Comparison of ENCODE assay signal across 9 cellular contexts in the genomic region with DNA sequence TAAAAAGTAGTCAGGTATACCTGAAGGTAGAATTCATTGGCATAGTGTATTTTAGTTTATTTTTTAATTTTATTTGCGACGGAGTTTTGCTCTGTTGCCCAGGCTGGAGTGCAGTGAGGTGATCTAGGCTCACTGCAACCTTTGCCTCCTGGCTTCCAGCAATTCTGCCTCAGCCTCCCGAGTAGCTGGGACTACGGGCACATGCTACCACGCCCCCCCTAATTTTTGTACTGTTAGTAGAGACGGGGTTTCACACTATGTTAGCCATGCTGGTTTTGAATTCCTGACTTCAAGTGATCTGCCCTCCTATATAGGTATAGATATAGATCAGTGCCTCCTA.
DNase-seq lines count a peak whose midpoint lies in the region; ATAC-seq and TF ChIP-seq lines count a peak whose summit lies in the region.
"Had no signal": no experiment of that assay in that cellular context is flagged by ENCODE, and none has a peak within 500 bp of the region (broad histone marks: within the 10 kb centered on the region; RNA-seq: fewer than 3 reads in every experiment).

No MANE protein-coding gene starts in this region.

- H3K9me3 Mint-ChIP-seq in T-helper 1 cell treated with Interleukin-12 subunit alpha and Interleukin-12 subunit beta and Interleukin-4 antibody, amounts not matched to agents 30 μg/mL and 1 μg/mL, for 36 hours, result no peaks in the 10 kb centered on the region

- H3K36me3 Mint-ChIP-seq in T-helper 1 cell treated with Interleukin-12 subunit alpha and Interleukin-12 subunit beta and Interleukin-4 antibody, amounts not matched to agents 30 μg/mL and 1 μg/mL, for 36 hours (ENCODE audit: low read depth), result peaks cover 11% of the 10 kb centered on the region

- no peaks in the 10 kb centered on the region for H3K9me3 ChIP-seq in A673 (ENCODE audit: low read depth, low read length, poor library complexity, severe bottlenecking)
- no peaks in the 10 kb centered on the region for H3K9me3 ChIP-seq in iPS-20b (ENCODE audit: insufficient read depth, low read depth, low read length)

- H3K4me3 Mint-ChIP-seq in T-helper 1 cell treated with Interleukin-12 subunit alpha and Interleukin-12 subunit beta and Interleukin-4 antibody, amounts not matched to agents 30 μg/mL and 1 μg/mL, for 36 hours, result peak overlapping the region; percentile 52

- peak overlapping the region; percentile 92 for H3K27ac ChIP-seq in A673 (ENCODE audit: low read depth, low read length, poor library complexity, severe bottlenecking)
- H3K27ac ChIP-seq in iPS-20b (ENCODE audit: low read length), result no peak overlapping the region

- intact Hi-C loops in A673 (cut with micrococcal nuclease; ENCODE audit: unreplicated experiment), result loop anchor here (5.0 kb wide), 3 partner anchors 663 to 872 kb away; a partner anchor contains a TSS

- CTCF ChIA-PET in A673 (lab: Charles Lee), result no interaction called here

- H3K27me3 Mint-ChIP-seq in T-helper 1 cell treated with Interleukin-12 subunit alpha and Interleukin-12 subunit beta and Interleukin-4 antibody, amounts not matched to agents 30 μg/mL and 1 μg/mL, for 36 hours (ENCODE audit: low read depth), result no peaks in the 10 kb centered on the region

- no TSS peak for BruUV-seq in A673 (replicated peaks; lab: Mats Ljungman, UMichigan)

- TF ChIP-seq CTCF in A673 (conservative IDR thresholded peaks at IDR 0.05; ENCODE audit: low read depth, low read length) (no peak), GM12875 (IDR thresholded peaks at IDR 0.05; ENCODE audit: borderline replicate concordance, insufficient read depth, low read depth, low read length) (no peak)

- peak; percentile 29 for DNase-seq in A673 (ENCODE audit: low spot score)
- no peak for DNase-seq in NOMO-1 (lab: John Stamatoyannopoulos, UW; ENCODE audit: unreplicated experiment in 2 of 2)
- DNase-seq in NCI-H1048 (lab: John Stamatoyannopoulos, UW), result no peak
- no peak for DNase-seq in activated CD8-positive, alpha-beta memory T cell treated with anti-CD3 and anti-CD28 coated beads, Interleukin-2, amount 50 U/mL, for 4 hours
- DNase-seq: NK-92 treated with Interleukin-12 subunit alpha and Interleukin-12 subunit beta, amount 100 ng/mL, for 24 hours had no signal

- H3K4me1 Mint-ChIP-seq in T-helper 1 cell treated with Interleukin-12 subunit alpha and Interleukin-12 subunit beta and Interleukin-4 antibody, amounts not matched to agents 30 μg/mL and 1 μg/mL, for 36 hours (ENCODE audit: low read depth), result peaks cover 25% of the 10 kb centered on the region

- H3K9ac ChIP-seq in iPS-20b (ENCODE audit: low read depth, low read length), result peak overlapping the region; percentile 95

- POLR2A ChIA-PET in A673 (lab: Charles Lee; ENCODE audit: low non-redundant PET), result interaction anchor here (1.1 kb wide), 1 partner anchor 12 kb away, joined by 3 read pairs; a partner anchor contains a TSS

- H3K4me3 ChIP-seq in A673 (ENCODE audit: low read depth, low read length, poor library complexity, severe bottlenecking) (peak overlapping the region; percentile 53), GM12875 (ENCODE audit: low read depth, low read length) (peak overlapping the region; percentile 62), iPS-20b (ENCODE audit: low read length) (peak overlapping the region; percentile 75)

- H3K27ac Mint-ChIP-seq in T-helper 1 cell treated with Interleukin-12 subunit alpha and Interleukin-12 subunit beta and Interleukin-4 antibody, amounts not matched to agents 30 μg/mL and 1 μg/mL, for 36 hours, result no peak overlapping the region

- H3K36me3 ChIP-seq in A673 (ENCODE audit: insufficient read depth, low read length, poor library complexity, severe bottlenecking) (no peaks in the 10 kb centered on the region), iPS-20b (ENCODE audit: insufficient read depth, low read depth, low read length) (peaks cover 10% of the 10 kb centered on the region; the same call in 1 of the 2 replicates)

- H3K27me3 ChIP-seq in A673 (replicated peaks; ENCODE audit: insufficient read depth, low read depth, low read length, poor library complexity) (no peaks in the 10 kb centered on the region), iPS-20b (ENCODE audit: insufficient read depth, low read length) (no peaks in the 10 kb centered on the region)

- no peak for ATAC-seq in GM18511 (IDR thresholded peaks at IDR 0.05; ENCODE audit: unreplicated experiment)

- peaks cover 8% of the 10 kb centered on the region for H3K4me1 ChIP-seq in A673 (ENCODE audit: insufficient read depth, low read length, poor library complexity, severe bottlenecking)
- peaks cover 6% of the 10 kb centered on the region; the same call in 1 of the 2 replicates for H3K4me1 ChIP-seq in iPS-20b (ENCODE audit: insufficient read depth, low read length)
